In the genomic region with DNA sequence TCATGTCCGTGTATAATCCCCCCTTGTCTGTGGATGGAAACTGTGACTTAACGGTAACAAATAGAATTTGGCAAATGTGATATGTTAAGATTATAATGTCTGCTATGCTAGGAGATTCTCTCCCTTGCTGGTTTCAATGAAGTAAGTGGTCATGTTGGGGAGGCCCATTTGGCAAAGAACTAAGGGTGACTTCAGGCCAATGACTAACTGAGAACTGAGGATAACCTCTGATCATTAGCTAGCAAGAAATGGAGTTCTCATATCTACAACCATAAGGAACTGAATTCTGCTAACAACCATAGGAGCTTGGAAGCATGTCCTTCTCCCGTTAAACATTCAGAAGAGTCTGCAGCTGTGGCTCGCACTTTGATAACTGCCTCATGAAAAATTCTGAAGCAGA, we compare ENCODE assay signal across 9 cellular contexts. TPM values are rescaled to one million over a fixed set of nuclear protein-coding genes. Genes with fewer than 3 reads are reported as not detected.
A peak's percentile ranks its signal among the peaks of the same experiment; 100 is the strongest.
DNase-seq lines count a peak whose midpoint lies in the region; ATAC-seq and TF ChIP-seq lines count a peak whose summit lies in the region.
"Had no signal": no experiment of that assay in that cellular context is flagged by ENCODE, and none has a peak within 500 bp of the region (broad histone marks: within the 10 kb centered on the region; RNA-seq: fewer than 3 reads in every experiment).

No MANE protein-coding gene starts in this region.

- H3F3A ChIP-seq in GM23338 (replicated peaks; ENCODE audit: low read depth), result no peaks in the 10 kb centered on the region

- no peaks in the 10 kb centered on the region for H3K9me2 ChIP-seq in GM23338 (ENCODE audit: insufficient read depth)

- no peak overlapping the region for H2AFZ ChIP-seq in GM23338

- peak overlapping the region; percentile 79 for H3K4me3 Mint-ChIP-seq in activated naive CD8-positive, alpha-beta T cell treated with anti-CD3 and anti-CD28 coated beads, Interleukin-2, amount 50 U/mL, for 24 hours
- H3K4me3 Mint-ChIP-seq in GM23338, result no peak overlapping the region

- peak overlapping the region; percentile 98 for H3K4me3 ChIP-seq in GM08714 (ENCODE audit: low read length)
- peak overlapping the region; percentile 7 to 50 (median 15) for H3K4me3 ChIP-seq in gastrocnemius medialis
- H3K4me3 ChIP-seq in left lung, result peak overlapping the region in 1 of 2 donors; percentile 36
- no peak overlapping the region for H3K4me3 ChIP-seq in GM23338
- H3K4me3 ChIP-seq: SJSA1, skin epidermis had no signal

- H3K79me2 ChIP-seq in GM23338 (replicated peaks; ENCODE audit: insufficient read depth), result no peaks in the 10 kb centered on the region

- intact Hi-C loops in gastrocnemius medialis (cut with DNase I; ENCODE audit: low total_unique reads), result no loop called here
- intact Hi-C loops in left lung (cut with DNase I), result no loop called here

- H3K27me3 Mint-ChIP-seq in activated naive CD8-positive, alpha-beta T cell treated with anti-CD3 and anti-CD28 coated beads, Interleukin-2, amount 50 U/mL, for 24 hours, result no peaks in the 10 kb centered on the region
- peaks cover 2% of the 10 kb centered on the region for H3K27me3 Mint-ChIP-seq in GM23338 (ENCODE audit: insufficient read depth, low read depth, poor library complexity)

- H3K27me3 ChIP-seq in gastrocnemius medialis (no peaks in the 10 kb centered on the region), left lung (no peaks in the 10 kb centered on the region), GM23338 (ENCODE audit: insufficient read depth) (no peaks in the 10 kb centered on the region)
- H3K27me3 ChIP-seq: SJSA1 had no signal

- H3K36me3 ChIP-seq in gastrocnemius medialis (no peaks in the 10 kb centered on the region), left lung (no peaks in the 10 kb centered on the region), GM23338 (ENCODE audit: insufficient read depth) (no peaks in the 10 kb centered on the region)
- H3K36me3 ChIP-seq: SJSA1 had no signal

- in situ Hi-C loops in gastrocnemius medialis (cut with MboI; ENCODE audit: low sequenced_read_pairs in 4 of 4), result loop anchor here in 3 of 4 donors (10.0 to 25.0 kb wide), 2 partner anchors 52 to 635 kb away; partner anchors contain the start of gene FUBP1 (in 1 of the 3)

- peaks cover 82% of the 10 kb centered on the region for H3K4me1 Mint-ChIP-seq in activated naive CD8-positive, alpha-beta T cell treated with anti-CD3 and anti-CD28 coated beads, Interleukin-2, amount 50 U/mL, for 24 hours
- no peaks in the 10 kb centered on the region for H3K4me1 Mint-ChIP-seq in GM23338

- no peaks in the 10 kb centered on the region for H3K9me3 Mint-ChIP-seq in activated naive CD8-positive, alpha-beta T cell treated with anti-CD3 and anti-CD28 coated beads, Interleukin-2, amount 50 U/mL, for 24 hours
- no peaks in the 10 kb centered on the region for H3K9me3 Mint-ChIP-seq in GM23338

- H3K27ac ChIP-seq in gastrocnemius medialis, result peak overlapping the region; percentile 70 to 82 (median 76)
- H3K27ac ChIP-seq in left lung, result no peak overlapping the region
- H3K27ac ChIP-seq in GM23338 (ENCODE audit: low read depth), result no peak overlapping the region
- H3K27ac ChIP-seq: SJSA1 had no signal

- H3K4me1 ChIP-seq in gastrocnemius medialis (peaks cover 16 to 23% of the 10 kb centered on the region in 2 donors), left lung (peaks cover 6 to 28% of the 10 kb centered on the region in 2 donors), GM23338 (ENCODE audit: insufficient read depth) (no peaks in the 10 kb centered on the region)

- no peaks in the 10 kb centered on the region for H4K20me1 ChIP-seq in GM23338 (replicated peaks; ENCODE audit: insufficient read depth)

- no peak for DNase-seq in activated naive CD8-positive, alpha-beta T cell treated with anti-CD3 and anti-CD28 coated beads, Interleukin-2, amount 50 U/mL, for 24 hours
- DNase-seq in gastrocnemius medialis (no peak), left lung (no peak), GM23338 (ENCODE audit: low spot score) (no peak)

- H3K36me3 Mint-ChIP-seq in activated naive CD8-positive, alpha-beta T cell treated with anti-CD3 and anti-CD28 coated beads, Interleukin-2, amount 50 U/mL, for 24 hours (ENCODE audit: low read depth), result peaks cover 21% of the 10 kb centered on the region
- no peaks in the 10 kb centered on the region for H3K36me3 Mint-ChIP-seq in GM23338 (ENCODE audit: low read depth)

- no peaks in the 10 kb centered on the region for H3K9me3 ChIP-seq in gastrocnemius medialis
- no peaks in the 10 kb centered on the region for H3K9me3 ChIP-seq in left lung
- H3K9me3 ChIP-seq: SJSA1 had no signal

- ATAC-seq in activated naive CD8-positive, alpha-beta T cell treated with anti-CD3 and anti-CD28 coated beads, Interleukin-2, amount 50 U/mL, for 24 hours, result no peak
- ATAC-seq in gastrocnemius medialis (no peak), left lung (no peak), HG03196 (IDR thresholded peaks at IDR 0.05; ENCODE audit: unreplicated experiment) (no peak), GM23338 (no peak)

- TF ChIP-seq CTCF in gastrocnemius medialis (IDR thresholded peaks at IDR 0.05 in 4 of 5, conservative IDR thresholded peaks at IDR 0.05 in 1 of 5), result no peak
- TF ChIP-seq CTCF in left lung (IDR thresholded peaks at IDR 0.05), result no peak
- no peak for TF ChIP-seq CTCF in GM23338 (conservative IDR thresholded peaks at IDR 0.05; ENCODE audit: low read depth in 2 of 2)

- no peak overlapping the region for H3K4me2 ChIP-seq in GM23338

- peak overlapping the region; percentile 77 for H3K27ac Mint-ChIP-seq in activated naive CD8-positive, alpha-beta T cell treated with anti-CD3 and anti-CD28 coated beads, Interleukin-2, amount 50 U/mL, for 24 hours
- H3K27ac Mint-ChIP-seq in GM23338, result no peak overlapping the region

- TF ChIP-seq POLR2A in GM19099 (IDR thresholded peaks at IDR 0.05; ENCODE audit: extremely low read depth, insufficient read length, low read depth) (peak; percentile 15), gastrocnemius medialis (IDR thresholded peaks at IDR 0.05) (no peak)

TF ChIP-seq in GM23338, 12 proteins besides CTCF, POLR2A, EP300 and RAD21 (continues in another document):
- no peak for TF ChIP-seq ZNF331 (CRISPR knock-in tag; IDR thresholded peaks at IDR 0.05; ENCODE audit: low read depth)
- TF ChIP-seq REST (IDR thresholded peaks at IDR 0.05; ENCODE audit: unreplicated experiment), result no peak
- TF ChIP-seq EZH2 (IDR thresholded peaks at IDR 0.05; ENCODE audit: low read depth, unreplicated experiment), result no peak

RNA-seq across cellular contexts. Expression of gene IFI44L, which starts 2.3 kb away (rescaled TPM):
- total RNA-seq in gastrocnemius medialis, result 1 to 10 TPM; 1.1 to 8.3 (median 4.1) TPM
- 10 to 100 TPM; 12.4 to 24.0 TPM for total RNA-seq in left lung
- not detected in 2 replicates for total RNA-seq in GM23338 (2014; rRNA removed; shearing (Covaris generic))
- 0.23 TPM in 1 of 2 replicates, not detected in the other for polyA plus RNA-seq in GM23338 (2016; fragmentation: Nextera tagmentation; extraction: Ambion mirVana)

RNA-seq across cellular contexts. Expression of gene IFI44, which starts 27.1 kb away (rescaled TPM):
- total RNA-seq in gastrocnemius medialis, result 1 to 10 TPM; 2.6 to 3.1 (median 2.8) TPM
- 10 to 100 TPM; 40.8 to 58.4 TPM for total RNA-seq in left lung
- total RNA-seq in GM23338 (2014; rRNA removed; shearing (Covaris generic)), result not detected in 2 replicates
- not detected in 2 replicates for polyA plus RNA-seq in GM23338 (2016; fragmentation: Nextera tagmentation; extraction: Ambion mirVana)

Comparison
In these comparisons a context has a peak if more than half of its experiments do, and no peak if none do; other contexts are left out.
1. H3K27ac ChIP-seq: peak in gastrocnemius medialis (4 of 4); none in left lung (0 of 2) and GM23338 (single experiment).
2. RNA of gene IFI44, which starts 27.1 kb away (total RNA-seq): 40.8 to 58.4 TPM in left lung; 2.6 to 3.1 TPM in gastrocnemius medialis and not detected in GM23338; every median in the first group is over 10 times any median in the second.